31 cellular contexts compared by ENCODE assay signal in genomic region chrX:154812341-154813101, GRCh38. TPM values are rescaled to one million over a fixed set of nuclear protein-coding genes. Genes with fewer than 3 reads are reported as not detected.
"Had no signal": no experiment of that assay in that cellular context is flagged by ENCODE, and none has a peak within 500 bp of the region (broad histone marks: within the 10 kb centered on the region; RNA-seq: fewer than 3 reads in every experiment).

No MANE protein-coding gene starts in this region.

- H3K27me3 ChIP-seq: body of pancreas, esophagus muscularis mucosa, foreskin keratinocyte, gastroesophageal sphincter had no signal

- H3K4me3 ChIP-seq: body of pancreas, esophagus muscularis mucosa, gastroesophageal sphincter, heart right ventricle had no signal

- H3K9me3 ChIP-seq: body of pancreas, gastroesophageal sphincter, heart right ventricle had no signal

- H3K27ac ChIP-seq: body of pancreas, esophagus muscularis mucosa, foreskin keratinocyte, gastroesophageal sphincter, heart right ventricle, WERI-Rb-1 had no signal

- H3K36me3 ChIP-seq: esophagus muscularis mucosa, gastroesophageal sphincter, heart right ventricle, WERI-Rb-1 had no signal

- H3K4me1 ChIP-seq: body of pancreas, esophagus muscularis mucosa, foreskin keratinocyte, gastroesophageal sphincter, heart right ventricle had no signal

- ATAC-seq: activated CD4-positive, CD25-positive, alpha-beta regulatory T cell treated with anti-CD3 and anti-CD28 coated beads, Interleukin-2, amount 50 U/mL, for 24 hours; activated CD8-positive, alpha-beta T cell treated with anti-CD3 and anti-CD28 coated beads for 36 hours; activated naive CD4-positive, alpha-beta T cell treated with anti-CD3 and anti-CD28 coated beads, Interleukin-2, amount 50 U/mL, for 72 hours; activated T-cell treated with anti-CD3 and anti-CD28 coated beads, Interleukin-2, amount 50 U/mL, for 4 hours; activated T-helper 17 cell treated with anti-CD3 and anti-CD28 coated beads, Interleukin-2, amount 50 U/mL, for 72 hours; body of pancreas; effector memory CD8-positive, alpha-beta T cell; foreskin keratinocyte; gastroesophageal sphincter; heart right ventricle; T-helper 17 cell had no signal

- DNase-seq: activated B cell treated with CpG ODN at 0.5 μM for 24 hours; activated CD4-positive, alpha-beta T cell treated with anti-CD3 and anti-CD28 coated beads for 48 hours; activated CD4-positive, alpha-beta T cell treated with anti-CD3 and anti-CD28 coated beads, Interleukin-2, amount 50 U/mL, for 1 hour; activated CD4-positive, alpha-beta T cell treated with anti-CD3 and anti-CD28 coated beads, Interleukin-2, amount 50 U/mL, for 48 hours; activated CD8-positive, alpha-beta memory T cell treated with anti-CD3 and anti-CD28 coated beads for 24 hours; activated CD8-positive, alpha-beta T cell treated with anti-CD3 and anti-CD28 coated beads for 36 hours; activated effector memory CD4-positive, alpha-beta T cell treated with Interleukin-2 at 50 U/mL for 16 hours; activated gamma-delta T cell treated with Interleukin-2 at 50 U/mL for 16 hours; activated naive CD4-positive, alpha-beta T cell treated with Interleukin-2 at 50 U/mL for 16 hours; activated naive CD8-positive, alpha-beta T cell treated with anti-CD3 and anti-CD28 coated beads, Interleukin-2, amount 10 ng/mL, durations not matched to agents 7 days and 5 days; activated T-cell treated with anti-CD3 and anti-CD28 coated beads, Interleukin-2, amount 50 U/mL, for 4 hours; body of pancreas; caudate nucleus; cortex of kidney; dermis blood vessel endothelial cell; effector CD4-positive, alpha-beta T cell; effector memory CD8-positive, alpha-beta T cell; erythroblast; foreskin keratinocyte; heart right ventricle; T-helper 1 cell; T-helper 17 cell; T1000; WERI-Rb-1 had no signal

RNA-seq across cellular contexts. Expression of gene SMIM9, which starts 21.9 kb away (rescaled TPM):
- total RNA-seq: activated B cell treated with CpG ODN at 0.5 μM for 24 hours; activated CD8-positive, alpha-beta T cell treated with anti-CD3 and anti-CD28 coated beads for 36 hours; activated naive CD4-positive, alpha-beta T cell treated with anti-CD3 and anti-CD28 coated beads, Interleukin-2, amount 50 U/mL, for 72 hours; activated T-cell treated with anti-CD3 and anti-CD28 coated beads, Interleukin-2, amount 50 U/mL, for 4 hours; activated T-helper 17 cell treated with anti-CD3 and anti-CD28 coated beads, Interleukin-2, amount 50 U/mL, for 72 hours; body of pancreas; chondrocyte; dermis blood vessel endothelial cell; esophagus muscularis mucosa; foreskin keratinocyte; gastroesophageal sphincter; glomerular endothelial cell; T-helper 17 cell had no signal
- polyA plus RNA-seq: foreskin keratinocyte, heart right ventricle had no signal
